11 cellular contexts compared by ENCODE assay signal in genomic region chr7:95213809-95214492, GRCh38.
DNase-seq lines count a peak whose midpoint lies in the region; ATAC-seq and TF ChIP-seq lines count a peak whose summit lies in the region.
"Had no signal": no experiment of that assay in that cellular context is flagged by ENCODE, and none has a peak within 500 bp of the region (broad histone marks: within the 10 kb centered on the region; RNA-seq: fewer than 3 reads in every experiment).

No MANE protein-coding gene starts in this region.

- no peak overlapping the region for H4K8ac ChIP-seq in H9 (replicated peaks; ENCODE audit: insufficient read length, low read depth, low read length)

- H3K9me3 Mint-ChIP-seq in H9, result peaks cover 4 to 6% of the 10 kb centered on the region in 2 experiments; a peak in 4 of 5 replicates

- H3K79me1 ChIP-seq in H9 (ENCODE audit: insufficient read depth, low read depth, low read length, poor library complexity, severe bottlenecking), result no peaks in the 10 kb centered on the region

- TF ChIP-seq CTCF in coronary artery (IDR thresholded peaks at IDR 0.05) (no peak), testis (IDR thresholded peaks at IDR 0.05) (no peak), BE2C (IDR thresholded peaks at IDR 0.05; ENCODE audit: low read depth, low read length) (no peak), H9 (conservative IDR thresholded peaks at IDR 0.05) (no peak)

- H3K23me2 ChIP-seq in H9 (ENCODE audit: insufficient read length, low read depth, low read length, poor library complexity, severe bottlenecking), result no peaks in the 10 kb centered on the region

- H3K27me3 ChIP-seq in MG63 (no peaks in the 10 kb centered on the region), testis (no peaks in the 10 kb centered on the region), BE2C (no peaks in the 10 kb centered on the region), H9 (ENCODE audit: insufficient read depth, low read length) (no peaks in the 10 kb centered on the region)
- H3K27me3 ChIP-seq: cardiac muscle cell had no signal

- no peak overlapping the region for H3T11ph ChIP-seq in H9 (ENCODE audit: low read length)

- no peaks in the 10 kb centered on the region for H3K27me3 Mint-ChIP-seq in H9 (ENCODE audit: low read depth)

- no peak overlapping the region for H2AK5ac ChIP-seq in H9 (ENCODE audit: insufficient read length, low read length)

- no peak overlapping the region for H2BK5ac ChIP-seq in H9 (ENCODE audit: insufficient read length, low read length)

- H2BK20ac ChIP-seq in H9 (ENCODE audit: low read depth, low read length, poor library complexity, severe bottlenecking), result no peak overlapping the region

- no peak overlapping the region for H3K4me2 ChIP-seq in H9 (ENCODE audit: insufficient read depth, insufficient read length, low read length)

- no peak overlapping the region for H3K4me3 ChIP-seq in MG63
- peak overlapping the region; percentile 25 for H3K4me3 ChIP-seq in coronary artery
- no peak overlapping the region for H3K4me3 ChIP-seq in testis
- H3K4me3 ChIP-seq in BE2C (ENCODE audit: low read depth, low read length), result no peak overlapping the region
- H3K4me3 ChIP-seq: cardiac muscle cell had no signal

- no peak for TF ChIP-seq POLR2A in testis (IDR thresholded peaks at IDR 0.05)

- no peaks in the 10 kb centered on the region for H3K9me3 ChIP-seq in MG63
- H3K9me3 ChIP-seq in testis, result no peaks in the 10 kb centered on the region
- no peaks in the 10 kb centered on the region for H3K9me3 ChIP-seq in BE2C
- no peaks in the 10 kb centered on the region for H3K9me3 ChIP-seq in H9 (ENCODE audit: control insufficient read depth, low read depth, low read length)

- 45 to 58% methylated on average over 6 of the region's 6 CpGs for WGBS in testis, 2 donors
- no CpG with 5 or more reads among the region's 6 CpGs for WGBS in H9 (ENCODE audit: extremely low coverage, insufficient read length, low lambda C conversion rate)

- no peak overlapping the region for H3K9ac ChIP-seq in H9 (ENCODE audit: extremely low read depth, insufficient read length, low read length)

- intact Hi-C loops in testis (cut with DNase I; ENCODE audit: low total_unique reads), result no loop called here

- H3K4ac ChIP-seq in H9 (ENCODE audit: low read depth, low read length), result no peak overlapping the region

- H3K56ac ChIP-seq in H9 (ENCODE audit: insufficient read length, low read depth, low read length), result no peak overlapping the region

- H3K18ac ChIP-seq in H9 (ENCODE audit: insufficient read length, low read depth, low read length), result no peak overlapping the region

- H2BK120ac ChIP-seq in H9 (ENCODE audit: low read depth, low read length, poor library complexity, severe bottlenecking), result no peak overlapping the region

- no peak overlapping the region for H2BK12ac ChIP-seq in H9 (ENCODE audit: insufficient read length, low read depth, low read length)

- H4K20me1 ChIP-seq in H9 (ENCODE audit: control insufficient read depth, insufficient read depth, insufficient read length), result no peaks in the 10 kb centered on the region

- no peaks in the 10 kb centered on the region for H3K4me1 Mint-ChIP-seq in H9

- no peak overlapping the region for H3K14ac ChIP-seq in H9 (ENCODE audit: insufficient read depth, low read length)

- H4K5ac ChIP-seq in H9 (ENCODE audit: insufficient read length, low read depth, low read length), result no peak overlapping the region

- DNase-seq in MG63 (peak; percentile 95), coronary artery (ENCODE audit: low spot score) (peak; percentile 88), midbrain (lab: John Stamatoyannopoulos, UW) (peak; percentile 60), testis (peak; percentile 24), NCI-H510A treated with DMSO at 0.1 percent for 48 hours (lab: John Stamatoyannopoulos, UW) (no peak), BE2C (no peak), H9 (no peak)
- DNase-seq: Karpas-422, T-helper 1 cell had no signal

- H2BK15ac ChIP-seq in H9 (ENCODE audit: low read depth, low read length), result no peak overlapping the region

- no peaks in the 10 kb centered on the region for H3K79me2 ChIP-seq in H9 (ENCODE audit: insufficient read depth, low read length)

- no peak overlapping the region for H3K4me3 Mint-ChIP-seq in H9

- peaks cover 0 to 7% (median 0%) of the 10 kb centered on the region in 3 experiments; a peak in 2 of 7 replicates for H3K36me3 Mint-ChIP-seq in H9 (ENCODE audit: insufficient read depth in 1 of 3, low read depth in 3 of 3)

- H4K91ac ChIP-seq in H9 (ENCODE audit: insufficient read length, low read depth, low read length), result no peak overlapping the region

- H3K36me3 ChIP-seq in MG63, result no peaks in the 10 kb centered on the region
- no peaks in the 10 kb centered on the region for H3K36me3 ChIP-seq in testis (ENCODE audit: low read depth, missing control alignments)
- no peaks in the 10 kb centered on the region for H3K36me3 ChIP-seq in BE2C
- H3K36me3 ChIP-seq: cardiac muscle cell had no signal

- peak overlapping the region; percentile 9 to 71 for H3K27ac ChIP-seq in coronary artery
- H3K27ac ChIP-seq in testis, result no peak overlapping the region
- no peak overlapping the region for H3K27ac ChIP-seq in H9 (ENCODE audit: insufficient read length, low read depth, low read length)
- H3K27ac ChIP-seq: cardiac muscle cell had no signal

- H3K4me1 ChIP-seq in testis (no peaks in the 10 kb centered on the region), BE2C (no peaks in the 10 kb centered on the region), H9 (ENCODE audit: insufficient read depth, low read length) (no peaks in the 10 kb centered on the region)

- no peak overlapping the region for H3K23ac ChIP-seq in H9 (ENCODE audit: insufficient read length, low read depth, low read length)

- no peak for ATAC-seq in HG03571 (IDR thresholded peaks at IDR 0.05; ENCODE audit: unreplicated experiment)

- H3K27ac Mint-ChIP-seq in H9, result no peak overlapping the region

- no peak overlapping the region for H2AFZ ChIP-seq in H9 (ENCODE audit: low read length)

Comparison
In these comparisons a context has a peak if more than half of its experiments do, and no peak if none do; other contexts are left out.
1. DNase-seq: peak in MG63 (single experiment), coronary artery (single experiment), midbrain (single experiment) and testis (single experiment); none in NCI-H510A treated with DMSO at 0.1 percent for 48 hours (single experiment), BE2C (single experiment) and H9 (single experiment).
2. H3K27ac ChIP-seq: peak in coronary artery (2 of 2); none in testis (0 of 2) and H9 (single experiment).